Comparison of ENCODE assay signal across 20 cellular contexts in the genomic region with DNA sequence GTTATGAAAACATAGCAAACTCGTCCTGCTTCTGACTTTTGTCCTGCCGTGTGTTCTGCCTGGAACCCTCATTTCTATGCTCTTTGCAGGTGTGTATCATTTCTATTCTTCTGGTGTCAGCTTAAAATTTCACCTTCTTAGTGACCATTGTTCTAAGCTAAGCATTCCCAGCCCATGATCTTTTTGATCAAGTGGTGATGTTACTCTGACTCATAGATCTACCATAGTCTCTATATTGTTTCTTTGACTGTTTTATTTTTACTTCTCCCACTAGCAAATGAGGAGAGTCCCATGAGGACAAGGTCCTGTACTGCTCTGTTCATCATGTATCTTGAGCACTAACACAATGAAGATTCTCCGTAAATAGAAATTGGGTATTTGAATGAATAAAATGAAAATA. TPM values are rescaled to one million over a fixed set of nuclear protein-coding genes. Genes with fewer than 3 reads are reported as not detected.
"Had no signal": no experiment of that assay in that cellular context is flagged by ENCODE, and none has a peak within 500 bp of the region (broad histone marks: within the 10 kb centered on the region; RNA-seq: fewer than 3 reads in every experiment).

No MANE protein-coding gene starts in this region.

- H3K27ac ChIP-seq: cardiac muscle cell, left ventricle myocardium inferior, psoas muscle had no signal

- H3K27me3 Mint-ChIP-seq: T-helper 17 cell had no signal

- H3K27ac Mint-ChIP-seq: activated naive CD4-positive, alpha-beta T cell treated with anti-CD3 and anti-CD28 coated beads, Interleukin-2, amount 50 U/mL, for 72 hours; nephron; stimulated activated naive B cell treated with anti-CD40 and anti-IgM and Interleukin-4, amounts not matched to agents 10 μg/mL and 1 μg/mL and 100 μg/mL, for 72 hours; T-helper 17 cell had no signal

- DNase-seq: activated CD4-positive, alpha-beta T cell treated with anti-CD3 and anti-CD28 coated beads, Interleukin-2, amount 50 U/mL, for 1 hour; activated CD4-positive, CD25-positive, alpha-beta regulatory T cell; activated effector memory CD4-positive, alpha-beta T cell treated with Interleukin-2 at 50 U/mL for 16 hours; activated T-cell treated with anti-CD3 and anti-CD28 coated beads, Interleukin-2, amount 50 U/mL, for 1 hour; amniotic stem cell; hypothalamus; left ventricle myocardium inferior; mesenchymal stem cell; psoas muscle; stimulated activated CD4-positive, alpha-beta T cell treated with anti-CD3 and anti-CD28 coated beads, Interleukin-2, amount 100 ng/mL, for 24 hours; stimulated activated naive B cell treated with anti-CD40 and anti-IgM and Interleukin-4, amounts not matched to agents 10 μg/mL and 1 μg/mL and 100 μg/mL, for 72 hours; T-helper 17 cell; trophoblast cell had no signal

- H3K4me3 ChIP-seq: cardiac muscle cell, left ventricle myocardium inferior, psoas muscle had no signal

- H3K36me3 ChIP-seq: cardiac muscle cell, left ventricle myocardium inferior had no signal

- H3K36me3 Mint-ChIP-seq: activated naive CD4-positive, alpha-beta T cell treated with anti-CD3 and anti-CD28 coated beads, Interleukin-2, amount 50 U/mL, for 72 hours; stimulated activated naive B cell treated with anti-CD40 and anti-IgM and Interleukin-4, amounts not matched to agents 10 μg/mL and 1 μg/mL and 100 μg/mL, for 72 hours had no signal

- H3K4me1 Mint-ChIP-seq: nephron; stimulated activated naive B cell treated with anti-CD40 and anti-IgM and Interleukin-4, amounts not matched to agents 10 μg/mL and 1 μg/mL and 100 μg/mL, for 72 hours; T-helper 17 cell had no signal

- ATAC-seq: activated naive CD4-positive, alpha-beta T cell treated with anti-CD3 and anti-CD28 coated beads, Interleukin-2, amount 50 U/mL, for 72 hours; psoas muscle; stimulated activated naive B cell treated with anti-CD40 and anti-IgM and Interleukin-4, amounts not matched to agents 10 μg/mL and 1 μg/mL and 100 μg/mL, for 72 hours; T-helper 17 cell had no signal

- H3K4me3 Mint-ChIP-seq: nephron; stimulated activated naive B cell treated with anti-CD40 and anti-IgM and Interleukin-4, amounts not matched to agents 10 μg/mL and 1 μg/mL and 100 μg/mL, for 72 hours; T-helper 17 cell had no signal

- H3K27me3 ChIP-seq: cardiac muscle cell had no signal

- H3K9me3 ChIP-seq: psoas muscle had no signal

- H3K4me1 ChIP-seq: left ventricle myocardium inferior, psoas muscle had no signal

RNA-seq across cellular contexts. Expression of a gene that starts 14.1 kb away (rescaled TPM):
- total RNA-seq: activated naive CD4-positive, alpha-beta T cell treated with anti-CD3 and anti-CD28 coated beads, Interleukin-2, amount 50 U/mL, for 72 hours; cardiac muscle cell; left ventricle myocardium inferior; T-helper 17 cell had no signal
- polyA plus RNA-seq: cardiac muscle cell had no signal

RNA-seq across cellular contexts. Expression of a gene that starts 30.7 kb away (rescaled TPM):
- total RNA-seq: activated naive CD4-positive, alpha-beta T cell treated with anti-CD3 and anti-CD28 coated beads, Interleukin-2, amount 50 U/mL, for 72 hours; cardiac muscle cell; glomerular endothelial cell; left ventricle myocardium inferior; omental fat pad; psoas muscle; sciatic nerve; subcutaneous adipose tissue had no signal
- polyA plus RNA-seq: cardiac muscle cell had no signal

RNA-seq across cellular contexts. Expression of a gene that starts 46.8 kb away (rescaled TPM):
- total RNA-seq: activated naive CD4-positive, alpha-beta T cell treated with anti-CD3 and anti-CD28 coated beads, Interleukin-2, amount 50 U/mL, for 72 hours; cardiac muscle cell had no signal
- polyA plus RNA-seq: cardiac muscle cell had no signal
